1 cellular context compared by ENCODE assay signal in the genomic region with DNA sequence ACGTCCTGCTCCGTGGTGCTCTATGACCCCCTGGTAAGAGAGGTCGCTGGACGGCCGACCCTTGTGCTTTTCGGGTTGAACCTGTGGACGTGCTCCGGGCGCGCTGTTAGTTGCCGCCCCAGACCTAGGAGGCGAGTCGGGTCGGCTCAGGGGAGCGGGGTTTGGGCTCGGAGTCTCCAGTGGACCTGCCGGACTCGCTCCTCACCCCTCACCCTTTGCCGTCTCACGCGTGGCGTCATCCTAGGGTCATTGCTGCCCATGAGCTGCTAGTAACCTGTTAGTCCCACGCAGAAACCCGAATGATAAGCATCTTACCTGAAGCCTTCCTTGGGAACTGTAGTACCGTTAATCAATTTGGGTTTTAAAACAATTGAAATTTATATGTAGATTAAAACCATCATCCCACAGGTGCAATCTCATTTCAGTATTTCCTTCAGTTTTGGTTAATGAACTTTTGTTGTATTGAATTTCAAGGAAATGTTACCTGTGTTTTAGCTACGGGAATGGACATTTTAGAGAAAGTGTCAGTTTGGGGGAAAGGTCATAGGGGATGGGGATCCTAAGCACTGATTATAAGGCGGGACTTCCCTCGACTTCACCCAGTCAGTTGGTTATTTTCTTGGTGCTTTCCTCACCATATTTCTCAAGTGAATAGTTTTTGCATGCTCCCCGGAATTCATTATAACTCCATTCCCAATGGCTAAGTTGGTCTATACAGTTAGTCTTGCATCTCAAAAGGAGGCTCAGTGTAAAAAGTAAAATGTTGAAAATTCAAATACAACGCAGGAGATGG.
TF ChIP-seq lines count a peak whose summit lies in the region.

No MANE protein-coding gene starts in this region.

TF ChIP-seq in GM12878, 131 proteins besides CTCF, POLR2A, EP300 and RAD21:
- no peak for TF ChIP-seq HDAC6 (IDR thresholded peaks at IDR 0.05; ENCODE audit: unreplicated experiment)
- peak; percentile 39 for TF ChIP-seq MYC (IDR thresholded peaks at IDR 0.05; ENCODE audit: insufficient read depth, insufficient read length, insufficient replicate concordance, low read length, severe bottlenecking)
- TF ChIP-seq CHD4 (IDR thresholded peaks at IDR 0.05), result no peak
- TF ChIP-seq, protein P1, sequence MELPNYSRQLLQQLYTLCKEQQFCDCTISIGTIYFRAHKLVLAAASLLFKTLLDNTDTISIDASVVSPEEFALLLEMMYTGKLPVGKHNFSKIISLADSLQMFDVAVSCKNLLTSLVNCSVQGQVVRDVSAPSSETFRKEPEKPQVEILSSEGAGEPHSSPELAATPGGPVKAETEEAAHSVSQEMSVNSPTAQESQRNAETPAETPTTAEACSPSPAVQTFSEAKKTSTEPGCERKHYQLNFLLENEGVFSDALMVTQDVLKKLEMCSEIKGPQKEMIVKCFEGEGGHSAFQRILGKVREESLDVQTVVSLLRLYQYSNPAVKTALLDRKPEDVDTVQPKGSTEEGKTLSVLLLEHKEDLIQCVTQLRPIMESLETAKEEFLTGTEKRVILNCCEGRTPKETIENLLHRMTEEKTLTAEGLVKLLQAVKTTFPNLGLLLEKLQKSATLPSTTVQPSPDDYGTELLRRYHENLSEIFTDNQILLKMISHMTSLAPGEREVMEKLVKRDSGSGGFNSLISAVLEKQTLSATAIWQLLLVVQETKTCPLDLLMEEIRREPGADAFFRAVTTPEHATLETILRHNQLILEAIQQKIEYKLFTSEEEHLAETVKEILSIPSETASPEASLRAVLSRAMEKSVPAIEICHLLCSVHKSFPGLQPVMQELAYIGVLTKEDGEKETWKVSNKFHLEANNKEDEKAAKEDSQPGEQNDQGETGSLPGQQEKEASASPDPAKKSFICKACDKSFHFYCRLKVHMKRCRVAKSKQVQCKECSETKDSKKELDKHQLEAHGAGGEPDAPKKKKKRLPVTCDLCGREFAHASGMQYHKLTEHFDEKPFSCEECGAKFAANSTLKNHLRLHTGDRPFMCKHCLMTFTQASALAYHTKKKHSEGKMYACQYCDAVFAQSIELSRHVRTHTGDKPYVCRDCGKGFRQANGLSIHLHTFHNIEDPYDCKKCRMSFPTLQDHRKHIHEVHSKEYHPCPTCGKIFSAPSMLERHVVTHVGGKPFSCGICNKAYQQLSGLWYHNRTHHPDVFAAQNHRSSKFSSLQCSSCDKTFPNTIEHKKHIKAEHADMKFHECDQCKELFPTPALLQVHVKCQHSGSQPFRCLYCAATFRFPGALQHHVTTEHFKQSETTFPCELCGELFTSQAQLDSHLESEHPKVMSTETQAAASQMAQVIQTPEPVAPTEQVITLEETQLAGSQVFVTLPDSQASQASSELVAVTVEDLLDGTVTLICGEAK (IDR thresholded peaks at IDR 0.05; ENCODE audit: borderline replicate concordance), result peak; percentile 11; the same call in 1 of the 2 replicates
- no peak for TF ChIP-seq RBBP5 (conservative IDR thresholded peaks at IDR 0.05)
- 0 out of 2 replicates have a peak, but pooled peaks have one; percentile 3 for TF ChIP-seq RFX5 (IDR thresholded peaks at IDR 0.05; ENCODE audit: low read depth, low read length)
- peak; percentile 66 for TF ChIP-seq SMAD1 (IDR thresholded peaks at IDR 0.05; ENCODE audit: low read depth, partially characterized antibody)
- peak; percentile 23; the same call in 1 of the 2 replicates for TF ChIP-seq NR2C1 (IDR thresholded peaks at IDR 0.05)
- no peak for TF ChIP-seq SREBF1 (IDR thresholded peaks at IDR 0.05; ENCODE audit: low read length)
